ENCODE assay signal across 23 cellular contexts in genomic region chr4:23956601-23957364, GRCh38.
DNase-seq lines count a peak whose midpoint lies in the region; ATAC-seq, FAIRE-seq and TF ChIP-seq lines count a peak whose summit lies in the region.
"Had no signal": no experiment of that assay in that cellular context is flagged by ENCODE, and none has a peak within 500 bp of the region (broad histone marks: within the 10 kb centered on the region; RNA-seq: fewer than 3 reads in every experiment).

No MANE protein-coding gene starts in this region.

- FAIRE-seq in frontal cortex (lab: Jason Lieb, UNC) = no peak
- FAIRE-seq: small intestine had no signal

- H3K4me1 Mint-ChIP-seq in activated T-cell treated with anti-CD3 and anti-CD28 coated beads, Interleukin-2, amount 50 U/mL, for 4 hours (ENCODE audit: low read depth) = no peaks in the 10 kb centered on the region
- H3K4me1 Mint-ChIP-seq: CD4-positive, alpha-beta memory T cell had no signal

- DNase-seq in COLO829 (ENCODE audit: low spot score) (peak; percentile 5), HCEC 1CT (peak; percentile 19), RKO (ENCODE audit: low spot score) (peak; percentile 43), foreskin keratinocyte (no peak), frontal cortex (ENCODE audit: low spot score in 2 of 2) (no peak), T-helper 9 cell (no peak)
- no peak for DNase-seq in activated T-cell treated with anti-CD3 and anti-CD28 coated beads, Interleukin-2, amount 50 U/mL, for 4 hours
- no peak for DNase-seq in stimulated activated naive CD4-positive, alpha-beta T cell treated with Interleukin-2 at 50 U/mL for 16 hours (lab: John Stamatoyannopoulos, UW)
- DNase-seq: activated CD8-positive, alpha-beta T cell treated with anti-CD3 and anti-CD28 coated beads, Interleukin-2, amount 10 ng/mL, durations not matched to agents 7 days and 5 days; activated naive CD4-positive, alpha-beta T cell treated with anti-CD3 and anti-CD28 coated beads, Interleukin-2, amount 50 U/mL, for 16 hours; activated T-cell treated with anti-CD3 and anti-CD28 coated beads, Interleukin-2, amount 50 U/mL, for 24 hours; aorta; CD4-positive, alpha-beta memory T cell; effector memory CD8-positive, alpha-beta T cell; H7; heart left ventricle; NCI-H1694; NCI-H226; SK-N-SH; stimulated activated naive CD8-positive, alpha-beta T cell treated with anti-CD3 and anti-CD28 coated beads, Interleukin-15, Interleukin-2, amounts not matched to agents 100 U/mL and 50 U/mL, for 24 hours; transverse colon had no signal

- no peaks in the 10 kb centered on the region for H3K27me3 Mint-ChIP-seq in activated T-cell treated with anti-CD3 and anti-CD28 coated beads, Interleukin-2, amount 50 U/mL, for 4 hours (ENCODE audit: low read depth)
- H3K27me3 Mint-ChIP-seq: activated T-cell treated with anti-CD3 and anti-CD28 coated beads, Interleukin-2, amount 50 U/mL, for 24 hours; CD4-positive, alpha-beta memory T cell; effector memory CD8-positive, alpha-beta T cell; progenitor cell of endocrine pancreas had no signal

- TF ChIP-seq CTCF in foreskin keratinocyte (conservative IDR thresholded peaks at IDR 0.05) = no peak

- H3K36me3 Mint-ChIP-seq in activated T-cell treated with anti-CD3 and anti-CD28 coated beads, Interleukin-2, amount 50 U/mL, for 4 hours (ENCODE audit: insufficient read depth) = no peaks in the 10 kb centered on the region
- H3K36me3 Mint-ChIP-seq: CD4-positive, alpha-beta memory T cell had no signal

- no peak overlapping the region for H3K4me3 Mint-ChIP-seq in activated T-cell treated with anti-CD3 and anti-CD28 coated beads, Interleukin-2, amount 50 U/mL, for 4 hours
- H3K4me3 Mint-ChIP-seq: activated CD8-positive, alpha-beta T cell treated with anti-CD3 and anti-CD28 coated beads, Interleukin-2, amount 10 ng/mL, durations not matched to agents 7 days and 5 days; activated T-cell treated with anti-CD3 and anti-CD28 coated beads, Interleukin-2, amount 50 U/mL, for 24 hours; CD4-positive, alpha-beta memory T cell; effector memory CD8-positive, alpha-beta T cell had no signal

- ATAC-seq in foreskin keratinocyte = peak; percentile 33
- ATAC-seq in activated T-cell treated with anti-CD3 and anti-CD28 coated beads, Interleukin-2, amount 50 U/mL, for 4 hours = no peak
- ATAC-seq: activated CD8-positive, alpha-beta T cell treated with anti-CD3 and anti-CD28 coated beads, Interleukin-2, amount 10 ng/mL, durations not matched to agents 7 days and 5 days; effector memory CD8-positive, alpha-beta T cell; stimulated activated naive CD8-positive, alpha-beta T cell treated with anti-CD3 and anti-CD28 coated beads, Interleukin-15, Interleukin-2, amounts not matched to agents 100 U/mL and 50 U/mL, for 24 hours had no signal

- peaks cover 1% of the 10 kb centered on the region for H3K9me3 Mint-ChIP-seq in activated T-cell treated with anti-CD3 and anti-CD28 coated beads, Interleukin-2, amount 50 U/mL, for 4 hours
- H3K9me3 Mint-ChIP-seq: activated T-cell treated with anti-CD3 and anti-CD28 coated beads, Interleukin-2, amount 50 U/mL, for 24 hours had no signal

- no peaks in the 10 kb centered on the region for H3K4me1 ChIP-seq in foreskin keratinocyte
- H3K4me1 ChIP-seq: transverse colon had no signal

- H3K27ac ChIP-seq in foreskin keratinocyte = no peak overlapping the region
- H3K27ac ChIP-seq: heart left ventricle, transverse colon had no signal

- no peaks in the 10 kb centered on the region for H3K27me3 ChIP-seq in foreskin keratinocyte
- H3K27me3 ChIP-seq: heart left ventricle, transverse colon had no signal

Comparison
In these comparisons a context has a peak if more than half of its experiments do, and no peak if none do; other contexts are left out.
1. DNase-seq: peak in COLO829 (single experiment), HCEC 1CT (single experiment) and RKO (single experiment); none in foreskin keratinocyte (0 of 2), frontal cortex (0 of 2), activated T-cell treated with anti-CD3 and anti-CD28 coated beads, Interleukin-2, amount 50 U/mL, for 4 hours (single experiment), T-helper 9 cell (single experiment) and stimulated activated naive CD4-positive, alpha-beta T cell treated with Interleukin-2 at 50 U/mL for 16 hours (single experiment).